1 cellular context compared by ENCODE assay signal in the genomic region with DNA sequence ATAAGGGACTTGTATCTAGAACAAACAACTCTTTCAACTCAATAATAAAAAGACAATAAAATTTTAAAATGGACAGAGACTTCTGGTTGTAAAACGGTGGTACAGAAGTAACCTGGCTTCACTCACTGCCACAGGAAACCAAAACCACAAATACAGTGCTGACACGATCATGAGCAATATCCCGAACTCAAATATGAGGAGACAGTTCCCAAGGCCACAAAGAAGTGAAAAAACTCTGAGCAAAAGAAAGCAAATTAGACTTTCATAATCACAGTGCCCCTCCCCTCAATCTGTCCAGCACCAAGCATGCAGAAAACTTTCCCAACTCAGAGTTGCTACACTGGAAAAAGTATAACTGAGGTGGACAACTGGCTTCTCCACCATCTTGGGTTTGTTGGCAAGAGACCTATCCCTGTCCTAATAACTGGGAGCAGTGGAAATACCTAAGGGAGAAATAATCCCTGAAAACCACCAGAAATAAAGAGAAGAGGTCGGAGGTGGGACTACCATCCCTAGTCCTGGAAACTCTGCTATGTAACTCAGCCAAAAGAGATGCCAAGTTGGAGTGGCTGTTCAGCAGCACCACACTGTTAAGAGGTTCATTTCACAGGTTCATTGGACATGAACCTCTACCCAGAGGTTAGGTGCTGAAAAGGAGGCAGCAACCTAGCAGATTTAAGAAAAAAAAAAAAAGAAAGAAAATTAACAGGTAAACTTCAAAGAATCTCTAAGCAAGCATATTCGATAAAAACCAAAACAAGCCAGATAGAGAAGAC.
TF ChIP-seq lines count a peak whose summit lies in the region.

No MANE protein-coding gene starts in this region.

TF ChIP-seq in IMR-90, 13 proteins besides CTCF, POLR2A, EP300 and RAD21:
- peak; percentile 63; the same call in 1 of the 2 replicates for TF ChIP-seq CEBPB (IDR thresholded peaks at IDR 0.05; ENCODE audit: low read depth, low read length)
- no peak for TF ChIP-seq BHLHE40 (IDR thresholded peaks at IDR 0.05; ENCODE audit: low read depth, low read length)
